1 cellular context compared by ENCODE assay signal in genomic region chr16:22010902-22011301, GRCh38.
TF ChIP-seq lines count a peak whose summit lies in the region.

No MANE protein-coding gene starts in this region.

TF ChIP-seq in endothelial cell of umbilical vein, 7 proteins besides CTCF, POLR2A, EP300 and RAD21:
- no peak for TF ChIP-seq POLR2AphosphoS5 (IDR thresholded peaks at IDR 0.05; ENCODE audit: insufficient read depth, low read depth, low read length)
- no peak for TF ChIP-seq MYC (IDR thresholded peaks at IDR 0.05; ENCODE audit: low read depth, low read length)
- no peak for TF ChIP-seq FOS (IDR thresholded peaks at IDR 0.05; ENCODE audit: borderline replicate concordance, insufficient read depth, low read length)
- no peak for TF ChIP-seq JUN (IDR thresholded peaks at IDR 0.05; ENCODE audit: borderline replicate concordance, insufficient read depth, insufficient read length, low read depth)
- no peak for TF ChIP-seq EZH2 (IDR thresholded peaks at IDR 0.05; ENCODE audit: borderline replicate concordance, low read depth, low read length, severe bottlenecking)
- no peak for TF ChIP-seq GATA2 (IDR thresholded peaks at IDR 0.05; ENCODE audit: insufficient read depth, insufficient read length, low read depth, low read length)
- no peak for TF ChIP-seq MAX (IDR thresholded peaks at IDR 0.05; ENCODE audit: insufficient read depth, insufficient read length)
